ENCODE assay signal across 11 cellular contexts in the genomic region with DNA sequence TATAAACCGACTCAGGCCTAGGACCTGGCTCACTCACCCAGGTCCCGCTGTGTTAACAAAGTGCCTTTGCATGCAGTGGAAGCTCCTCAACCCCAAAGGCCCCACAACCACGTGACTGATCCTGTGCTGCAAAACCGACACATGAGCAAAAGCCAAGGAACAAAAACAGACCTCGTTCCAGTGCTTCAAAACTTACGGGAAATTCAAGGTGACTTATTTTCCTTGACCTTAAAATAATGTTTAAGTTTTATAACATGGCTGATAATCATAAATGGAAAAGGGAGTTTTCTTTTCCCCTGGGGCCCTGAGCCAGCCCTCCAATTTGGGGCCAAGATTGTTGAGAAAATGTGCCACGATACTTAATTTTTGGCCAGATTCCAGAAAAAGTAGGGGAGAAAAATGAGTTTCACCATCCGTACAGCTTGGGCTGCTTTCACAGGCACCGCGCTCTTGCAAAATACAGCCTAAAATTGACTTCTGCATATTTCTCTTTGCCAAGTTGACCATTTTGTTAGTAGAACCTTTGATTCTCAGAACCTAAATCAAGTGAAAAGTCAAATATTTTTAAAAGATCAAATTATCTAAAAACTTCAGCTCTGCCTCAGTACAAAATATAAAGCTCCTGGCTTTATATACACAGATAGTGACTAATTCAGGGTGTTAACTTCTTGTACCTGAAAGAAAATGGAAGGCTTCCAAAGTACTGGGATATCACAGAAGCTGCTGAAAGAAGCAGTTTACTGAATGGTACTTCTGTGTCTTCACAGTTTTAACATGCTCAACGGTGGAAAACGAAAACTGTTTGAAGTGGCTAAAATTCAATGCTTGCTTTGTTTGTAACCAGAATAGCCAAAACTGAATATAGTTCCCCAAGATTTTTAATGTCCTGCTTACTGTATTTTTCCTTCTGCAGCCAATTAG.
A peak's percentile ranks its signal among the peaks of the same experiment; 100 is the strongest.
DNase-seq lines count a peak whose midpoint lies in the region; FAIRE-seq and TF ChIP-seq lines count a peak whose summit lies in the region.
"Had no signal": no experiment of that assay in that cellular context is flagged by ENCODE, and none has a peak within 500 bp of the region (broad histone marks: within the 10 kb centered on the region; RNA-seq: fewer than 3 reads in every experiment).

No MANE protein-coding gene starts in this region.

- in situ Hi-C loops in ACHN (cut with HindIII; ENCODE audit: low pct_ligation_motif_present, low pct_unique_long_range_greater_than_20kb, low sequenced_read_pairs) = no loop called here

- H3K9ac ChIP-seq in SK-N-MC (ENCODE audit: insufficient read length) = no peak overlapping the region

- no peaks in the 10 kb centered on the region for H3K36me3 ChIP-seq in SK-N-MC (ENCODE audit: insufficient read depth, low read length)
- H3K36me3 ChIP-seq: Peyer's patch had no signal

- peaks cover 5% of the 10 kb centered on the region for H3K9me3 Mint-ChIP-seq in neural crest cell
- H3K9me3 Mint-ChIP-seq: activated T-helper 2 cell treated with anti-CD3 and anti-CD28 coated beads, Interferon-gamma antibody, Interleukin-2, Interleukin-4, amounts not matched to agents 10 μg/mL and 5 μg/mL and 100 μg/mL, durations not matched to agents 14 hours and 24 hours and 36 hours had no signal

- peaks cover 9% of the 10 kb centered on the region for H3K36me3 Mint-ChIP-seq in neural crest cell (ENCODE audit: low read depth)

- TF ChIP-seq CTCF in neural crest cell (conservative IDR thresholded peaks at IDR 0.05) = no peak

- peaks cover 31% of the 10 kb centered on the region for H3K4me1 Mint-ChIP-seq in neural crest cell

- H3K27ac ChIP-seq in SK-N-MC = no peak overlapping the region

- H3K27ac Mint-ChIP-seq in neural crest cell (ENCODE audit: unreplicated experiment) = peak overlapping the region; percentile 85
- H3K27ac Mint-ChIP-seq: activated T-helper 2 cell treated with anti-CD3 and anti-CD28 coated beads, Interferon-gamma antibody, Interleukin-2, Interleukin-4, amounts not matched to agents 10 μg/mL and 5 μg/mL and 100 μg/mL, durations not matched to agents 14 hours and 24 hours and 36 hours had no signal

- no peak overlapping the region for H3K4me3 Mint-ChIP-seq in neural crest cell

- H3K4me3 ChIP-seq in SK-N-MC = peak overlapping the region; percentile 31
- H3K4me3 ChIP-seq: Peyer's patch had no signal

- DNase-seq in AG08395 (ENCODE audit: low spot score) = peak; percentile 31
- peak; percentile 28 for DNase-seq in SK-N-MC (ENCODE audit: low read depth, low spot score)
- DNase-seq in fibroblast of the conjunctiva (ENCODE audit: low read depth) = peak; percentile 65
- no peak for DNase-seq in neural crest cell (ENCODE audit: low read depth, low spot score)
- no peak for DNase-seq in ACHN
- no peak for DNase-seq in T-helper 2 cell
- DNase-seq in RCC 7860 (ENCODE audit: low spot score) = no peak
- no peak for DNase-seq in dermis blood vessel endothelial cell
- DNase-seq: Peyer's patch; stimulated activated CD8-positive, alpha-beta memory T cell treated with anti-CD3 and anti-CD28 coated beads, Interleukin-4, amount 100 ng/mL, for 48 hours had no signal

- no peaks in the 10 kb centered on the region for H3K9me3 ChIP-seq in SK-N-MC (ENCODE audit: low read depth, low read length)
- H3K9me3 ChIP-seq: Peyer's patch had no signal

- H3K27me3 Mint-ChIP-seq in neural crest cell (ENCODE audit: low read depth) = no peaks in the 10 kb centered on the region

- no peak for FAIRE-seq in RCC 7860 (lab: Jason Lieb, UNC)

Comparison
In these comparisons a context has a peak if more than half of its experiments do, and no peak if none do; other contexts are left out.
1. DNase-seq: peak in AG08395 (single experiment), SK-N-MC (single experiment) and fibroblast of the conjunctiva (single experiment); none in neural crest cell (single experiment), ACHN (single experiment), T-helper 2 cell (0 of 5), RCC 7860 (single experiment) and dermis blood vessel endothelial cell (single experiment).